12 cellular contexts compared by ENCODE assay signal in genomic region chr14:68510201-68510600, GRCh38.
DNase-seq lines count a peak whose midpoint lies in the region; ATAC-seq and TF ChIP-seq lines count a peak whose summit lies in the region.
"Had no signal": no experiment of that assay in that cellular context is flagged by ENCODE, and none has a peak within 500 bp of the region (broad histone marks: within the 10 kb centered on the region; RNA-seq: fewer than 3 reads in every experiment).

No MANE protein-coding gene starts in this region.

- POLR2A ChIA-PET in naive thymus-derived CD8-positive, alpha-beta T cell (lab: Charles Lee) = interaction anchor here (0.6 to 2.9 kb wide), 5 partner anchors 10 to 271 kb away, joined by 3 to 9 read pairs (median 3); no protein-coding TSS in a partner anchor

- peaks cover 28 to 79% (median 38%) of the 10 kb centered on the region in 4 donors for H3K4me1 Mint-ChIP-seq in CD4-positive, CD25-positive, alpha-beta regulatory T cell
- H3K4me1 Mint-ChIP-seq in stimulated activated effector memory CD8-positive, alpha-beta T cell treated with anti-CD3 and anti-CD28 coated beads, Interleukin-12 subunit alpha, Interleukin-12 subunit beta, amount 100 ng/mL, for 72 hours = peaks cover 34% of the 10 kb centered on the region
- H3K4me1 Mint-ChIP-seq in activated T-helper 1 cell treated with anti-CD3 and anti-CD28 coated beads, Interleukin-12 subunit alpha, Interleukin-12 subunit beta, Interleukin-2, Interleukin-4 antibody, amounts not matched to agents 30 ng/mL and 10 ng/mL and 1 ng/mL, durations not matched to agents 14 hours and 24 hours and 36 hours (ENCODE audit: low read depth) = peaks cover 38% of the 10 kb centered on the region
- peaks cover 42 to 78% (median 72%) of the 10 kb centered on the region in 4 donors for H3K4me1 Mint-ChIP-seq in naive thymus-derived CD8-positive, alpha-beta T cell

- no peaks in the 10 kb centered on the region for H3K9me3 Mint-ChIP-seq in CD4-positive, CD25-positive, alpha-beta regulatory T cell
- no peaks in the 10 kb centered on the region for H3K9me3 Mint-ChIP-seq in stimulated activated effector memory CD8-positive, alpha-beta T cell treated with anti-CD3 and anti-CD28 coated beads, Interleukin-12 subunit alpha, Interleukin-12 subunit beta, amount 100 ng/mL, for 72 hours
- H3K9me3 Mint-ChIP-seq in activated T-helper 1 cell treated with anti-CD3 and anti-CD28 coated beads, Interleukin-12 subunit alpha, Interleukin-12 subunit beta, Interleukin-2, Interleukin-4 antibody, amounts not matched to agents 30 ng/mL and 10 ng/mL and 1 ng/mL, durations not matched to agents 14 hours and 24 hours and 36 hours = no peaks in the 10 kb centered on the region
- H3K9me3 Mint-ChIP-seq in naive thymus-derived CD8-positive, alpha-beta T cell = no peaks in the 10 kb centered on the region
- H3K9me3 Mint-ChIP-seq: central memory CD8-positive, alpha-beta T cell had no signal

- no peaks in the 10 kb centered on the region for H3K36me3 Mint-ChIP-seq in CD4-positive, CD25-positive, alpha-beta regulatory T cell
- H3K36me3 Mint-ChIP-seq in stimulated activated effector memory CD8-positive, alpha-beta T cell treated with anti-CD3 and anti-CD28 coated beads, Interleukin-12 subunit alpha, Interleukin-12 subunit beta, amount 100 ng/mL, for 72 hours = no peaks in the 10 kb centered on the region
- no peaks in the 10 kb centered on the region for H3K36me3 Mint-ChIP-seq in activated T-helper 1 cell treated with anti-CD3 and anti-CD28 coated beads, Interleukin-12 subunit alpha, Interleukin-12 subunit beta, Interleukin-2, Interleukin-4 antibody, amounts not matched to agents 30 ng/mL and 10 ng/mL and 1 ng/mL, durations not matched to agents 14 hours and 24 hours and 36 hours (ENCODE audit: low read depth)
- H3K36me3 Mint-ChIP-seq in naive thymus-derived CD8-positive, alpha-beta T cell = no peaks in the 10 kb centered on the region

- H3K4me1 ChIP-seq in CD4-positive, CD25-positive, alpha-beta regulatory T cell (ENCODE audit: control insufficient read depth, insufficient read depth, low read length, poor library complexity, severe bottlenecking) = peaks cover 34% of the 10 kb centered on the region
- H3K4me1 ChIP-seq in ascending aorta = peaks cover 13 to 46% of the 10 kb centered on the region in 2 donors

- intact Hi-C loops in ascending aorta (cut with DNase I) = loop anchor here (5.0 kb wide), 1 partner anchor 43 kb away; no protein-coding TSS in a partner anchor
- intact Hi-C loops in activated T-helper 1 cell treated with anti-CD3 and anti-CD28 coated beads, Interleukin-12 subunit alpha, Interleukin-12 subunit beta, Interleukin-2, Interleukin-4 antibody, amounts not matched to agents 30 ng/mL and 10 ng/mL and 1 ng/mL, durations not matched to agents 14 hours and 24 hours and 36 hours (cut with micrococcal nuclease) = no loop called here

- peak overlapping the region in 2 of 3 donors; percentile 20 to 71 for H3K27ac Mint-ChIP-seq in CD4-positive, CD25-positive, alpha-beta regulatory T cell
- peak overlapping the region; percentile 46 for H3K27ac Mint-ChIP-seq in stimulated activated effector memory CD8-positive, alpha-beta T cell treated with anti-CD3 and anti-CD28 coated beads, Interleukin-12 subunit alpha, Interleukin-12 subunit beta, amount 100 ng/mL, for 72 hours
- no peak overlapping the region for H3K27ac Mint-ChIP-seq in activated T-helper 1 cell treated with anti-CD3 and anti-CD28 coated beads, Interleukin-12 subunit alpha, Interleukin-12 subunit beta, Interleukin-2, Interleukin-4 antibody, amounts not matched to agents 30 ng/mL and 10 ng/mL and 1 ng/mL, durations not matched to agents 14 hours and 24 hours and 36 hours
- H3K27ac Mint-ChIP-seq in naive thymus-derived CD8-positive, alpha-beta T cell = peak overlapping the region in 4 of 10 donors; percentile 11 to 95 (median 70)
- H3K27ac Mint-ChIP-seq: activated CD8-positive, alpha-beta T cell treated with anti-CD3 and anti-CD28 coated beads, Interleukin-2, amount 10 ng/mL, durations not matched to agents 7 days and 5 days had no signal

- no peak overlapping the region for H3K4me3 Mint-ChIP-seq in CD4-positive, CD25-positive, alpha-beta regulatory T cell
- no peak overlapping the region for H3K4me3 Mint-ChIP-seq in stimulated activated effector memory CD8-positive, alpha-beta T cell treated with anti-CD3 and anti-CD28 coated beads, Interleukin-12 subunit alpha, Interleukin-12 subunit beta, amount 100 ng/mL, for 72 hours
- no peak overlapping the region for H3K4me3 Mint-ChIP-seq in activated T-helper 1 cell treated with anti-CD3 and anti-CD28 coated beads, Interleukin-12 subunit alpha, Interleukin-12 subunit beta, Interleukin-2, Interleukin-4 antibody, amounts not matched to agents 30 ng/mL and 10 ng/mL and 1 ng/mL, durations not matched to agents 14 hours and 24 hours and 36 hours
- H3K4me3 Mint-ChIP-seq in naive thymus-derived CD8-positive, alpha-beta T cell = no peak overlapping the region
- H3K4me3 Mint-ChIP-seq: activated CD8-positive, alpha-beta T cell treated with anti-CD3 and anti-CD28 coated beads, Interleukin-2, amount 10 ng/mL, durations not matched to agents 7 days and 5 days; central memory CD8-positive, alpha-beta T cell had no signal

- no peaks in the 10 kb centered on the region for H3K9me3 ChIP-seq in CD4-positive, CD25-positive, alpha-beta regulatory T cell (ENCODE audit: control insufficient read depth in 2 of 2, low read length in 2 of 2)
- no peaks in the 10 kb centered on the region for H3K9me3 ChIP-seq in ascending aorta

- H3K27me3 Mint-ChIP-seq in CD4-positive, CD25-positive, alpha-beta regulatory T cell = no peaks in the 10 kb centered on the region
- H3K27me3 Mint-ChIP-seq in activated T-helper 1 cell treated with anti-CD3 and anti-CD28 coated beads, Interleukin-12 subunit alpha, Interleukin-12 subunit beta, Interleukin-2, Interleukin-4 antibody, amounts not matched to agents 30 ng/mL and 10 ng/mL and 1 ng/mL, durations not matched to agents 14 hours and 24 hours and 36 hours (ENCODE audit: insufficient read depth) = no peaks in the 10 kb centered on the region
- no peaks in the 10 kb centered on the region for H3K27me3 Mint-ChIP-seq in naive thymus-derived CD8-positive, alpha-beta T cell
- H3K27me3 Mint-ChIP-seq: central memory CD8-positive, alpha-beta T cell had no signal

- TF ChIP-seq CTCF in ascending aorta (IDR thresholded peaks at IDR 0.05) = no peak

- H3K36me3 ChIP-seq in CD4-positive, CD25-positive, alpha-beta regulatory T cell (ENCODE audit: control insufficient read depth, insufficient read depth, low read length) = no peaks in the 10 kb centered on the region
- H3K36me3 ChIP-seq in ascending aorta = no peaks in the 10 kb centered on the region

- no peak for DNase-seq in CD4-positive, CD25-positive, alpha-beta regulatory T cell
- DNase-seq in ascending aorta (ENCODE audit: low spot score in 2 of 2) = peak; percentile 39 to 86
- peak; percentile 69 for DNase-seq in hepatic stellate cell (ENCODE audit: low spot score)
- no peak for DNase-seq in stimulated activated effector memory CD8-positive, alpha-beta T cell treated with anti-CD3 and anti-CD28 coated beads, Interleukin-12 subunit alpha, Interleukin-12 subunit beta, amount 100 ng/mL, for 72 hours (ENCODE audit: low spot score in 2 of 2)
- no peak for DNase-seq in activated T-helper 1 cell treated with anti-CD3 and anti-CD28 coated beads, Interleukin-12 subunit alpha, Interleukin-12 subunit beta, Interleukin-2, Interleukin-4 antibody, amounts not matched to agents 30 ng/mL and 10 ng/mL and 1 ng/mL, durations not matched to agents 14 hours and 24 hours and 36 hours (ENCODE audit: low spot score)
- no peak for DNase-seq in naive thymus-derived CD8-positive, alpha-beta T cell
- DNase-seq in COLO668 (lab: John Stamatoyannopoulos, UW; ENCODE audit: unreplicated experiment) = no peak
- DNase-seq: activated CD8-positive, alpha-beta T cell treated with anti-CD3 and anti-CD28 coated beads, Interleukin-2, amount 10 ng/mL, durations not matched to agents 7 days and 5 days; DMS79; stimulated activated CD4-positive, alpha-beta T cell treated with anti-CD3 and anti-CD28 coated beads, Interleukin-15, amount 100 ng/mL, for 24 hours had no signal

- H3K27ac ChIP-seq in CD4-positive, CD25-positive, alpha-beta regulatory T cell (ENCODE audit: insufficient read depth, low read length, poor library complexity, severe bottlenecking) = no peak overlapping the region
- H3K27ac ChIP-seq in ascending aorta = peak overlapping the region; percentile 75 to 83

- no peak overlapping the region for H3K4me3 ChIP-seq in CD4-positive, CD25-positive, alpha-beta regulatory T cell (ENCODE audit: low read depth, low read length)
- no peak overlapping the region for H3K4me3 ChIP-seq in ascending aorta

- no peaks in the 10 kb centered on the region for H3K27me3 ChIP-seq in CD4-positive, CD25-positive, alpha-beta regulatory T cell (ENCODE audit: control insufficient read depth, insufficient read depth, low read length)
- no peaks in the 10 kb centered on the region for H3K27me3 ChIP-seq in ascending aorta

- no peak for ATAC-seq in CD4-positive, CD25-positive, alpha-beta regulatory T cell (ENCODE audit: low read depth in 2 of 2)
- no peak for ATAC-seq in stimulated activated effector memory CD8-positive, alpha-beta T cell treated with anti-CD3 and anti-CD28 coated beads, Interleukin-12 subunit alpha, Interleukin-12 subunit beta, amount 100 ng/mL, for 72 hours
- ATAC-seq in naive thymus-derived CD8-positive, alpha-beta T cell = no peak
- ATAC-seq in HG03457 (IDR thresholded peaks at IDR 0.05; ENCODE audit: unreplicated experiment) = no peak
- ATAC-seq: activated CD8-positive, alpha-beta T cell treated with anti-CD3 and anti-CD28 coated beads, Interleukin-2, amount 10 ng/mL, durations not matched to agents 7 days and 5 days had no signal

Comparison
In these comparisons a context has a peak if more than half of its experiments do, and no peak if none do; other contexts are left out.
1. DNase-seq: peak in ascending aorta (2 of 2) and hepatic stellate cell (single experiment); none in CD4-positive, CD25-positive, alpha-beta regulatory T cell (0 of 3), stimulated activated effector memory CD8-positive, alpha-beta T cell treated with anti-CD3 and anti-CD28 coated beads, Interleukin-12 subunit alpha, Interleukin-12 subunit beta, amount 100 ng/mL, for 72 hours (0 of 2), activated T-helper 1 cell treated with anti-CD3 and anti-CD28 coated beads, Interleukin-12 subunit alpha, Interleukin-12 subunit beta, Interleukin-2, Interleukin-4 antibody, amounts not matched to agents 30 ng/mL and 10 ng/mL and 1 ng/mL, durations not matched to agents 14 hours and 24 hours and 36 hours (single experiment), naive thymus-derived CD8-positive, alpha-beta T cell (0 of 10) and COLO668 (single experiment).